ENCODE assay signal across 15 cellular contexts in the genomic region with DNA sequence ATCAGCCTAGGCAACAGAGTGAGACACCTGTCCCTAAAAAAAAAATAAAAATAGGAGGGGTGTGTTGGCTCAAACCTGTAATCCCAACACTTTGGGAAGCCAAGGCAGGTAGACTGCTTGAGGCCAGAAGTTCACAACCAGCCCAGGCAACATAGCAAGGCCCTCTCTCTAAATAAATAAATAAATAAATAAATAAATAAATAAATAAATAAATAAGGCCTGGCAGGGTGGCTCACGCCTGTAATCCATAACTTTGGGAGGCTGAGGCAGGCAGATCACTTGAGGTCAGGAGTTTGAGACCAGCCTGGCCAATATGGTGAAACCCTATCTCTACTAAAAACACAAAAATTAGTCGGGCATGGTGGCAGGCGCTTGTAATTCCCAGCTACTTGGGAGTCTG. TPM values are rescaled to one million over a fixed set of nuclear protein-coding genes. Genes with fewer than 3 reads are reported as not detected.
"Had no signal": no experiment of that assay in that cellular context is flagged by ENCODE, and none has a peak within 500 bp of the region (broad histone marks: within the 10 kb centered on the region; RNA-seq: fewer than 3 reads in every experiment).

No MANE protein-coding gene starts in this region.

RNA-seq across cellular contexts. Expression of gene MCHR1, which starts 54.0 kb away (rescaled TPM):
- total RNA-seq: activated CD4-positive, alpha-beta memory T cell treated with anti-CD3 and anti-CD28 coated beads, Interleukin-2, amount 10 ng/mL, durations not matched to agents 7 days and 5 days; activated CD4-positive, alpha-beta T cell treated with anti-CD3 and anti-CD28 coated beads for 36 hours; activated CD4-positive, alpha-beta T cell treated with anti-CD3 and anti-CD28 coated beads, Interleukin-2, amount 10 ng/mL, durations not matched to agents 7 days and 5 days; activated CD8-positive, alpha-beta memory T cell treated with anti-CD3 and anti-CD28 coated beads, Interleukin-2, amount 10 ng/mL, durations not matched to agents 7 days and 5 days; activated CD8-positive, alpha-beta T cell treated with anti-CD3 and anti-CD28 coated beads, Interleukin-2, amount 10 ng/mL, durations not matched to agents 7 days and 5 days; activated naive CD4-positive, alpha-beta T cell treated with anti-CD3 and anti-CD28 coated beads for 36 hours; activated naive CD4-positive, alpha-beta T cell treated with anti-CD3 and anti-CD28 coated beads, Interleukin-2, amount 50 U/mL, for 72 hours; activated naive CD8-positive, alpha-beta T cell treated with anti-CD3 and anti-CD28 coated beads for 36 hours; body of pancreas; breast epithelium; T-cell; T-helper 1 cell treated with Interleukin-12 subunit alpha and Interleukin-12 subunit beta and Interleukin-4 antibody, amounts not matched to agents 30 ng/mL and 1 ng/mL, for 36 hours; T-helper 17 cell; T-helper 2 cell treated with Interferon-gamma antibody and Interleukin-4, amounts not matched to agents 100 ng/mL and 5 ng/mL, for 36 hours had no signal
- polyA plus RNA-seq: aorta had no signal
